In the genomic region with DNA sequence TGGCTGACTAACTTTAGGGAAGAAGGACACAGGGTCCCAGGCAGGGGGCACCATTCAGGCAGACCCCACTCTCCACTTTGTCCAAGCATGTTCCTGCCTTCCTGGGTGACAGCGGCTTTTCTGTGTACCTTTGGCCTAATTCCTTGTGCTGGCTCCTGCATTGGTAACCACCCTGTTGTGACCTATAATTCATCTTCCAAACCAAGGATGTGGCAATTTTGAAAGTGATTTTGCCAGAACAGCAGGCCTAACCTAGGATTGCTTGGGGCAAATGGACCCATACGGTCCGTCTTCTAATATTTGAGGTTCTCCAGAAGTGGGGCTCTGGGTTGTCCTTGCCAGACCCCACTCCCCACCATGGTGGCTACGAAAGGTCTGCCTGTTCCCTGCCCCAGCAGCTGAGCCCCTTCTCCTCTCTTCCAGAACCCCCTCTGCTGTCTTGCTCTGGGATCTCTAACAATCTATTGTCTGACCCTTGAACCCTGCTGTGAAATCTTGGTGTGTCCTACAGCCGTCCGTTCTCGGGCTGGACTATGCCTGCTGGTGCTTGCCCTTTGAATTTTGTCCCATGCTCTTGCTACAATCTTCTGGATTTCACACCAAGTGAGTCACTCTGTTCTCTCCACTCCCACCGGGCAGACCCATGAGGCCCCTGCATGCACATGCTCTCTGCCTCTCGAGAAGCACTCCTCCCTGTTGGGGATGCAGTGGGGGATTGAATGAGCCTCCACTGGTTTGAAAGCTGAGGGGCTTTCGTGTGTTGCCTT, we compare ENCODE assay signal across 24 cellular contexts.
DNase-seq lines count a peak whose midpoint lies in the region; ATAC-seq and TF ChIP-seq lines count a peak whose summit lies in the region.
"Had no signal": no experiment of that assay in that cellular context is flagged by ENCODE, and none has a peak within 500 bp of the region (broad histone marks: within the 10 kb centered on the region; RNA-seq: fewer than 3 reads in every experiment).

No MANE protein-coding gene starts in this region.

- TF ChIP-seq POLR2A in suprapubic skin (IDR thresholded peaks at IDR 0.05) = no peak

- TF ChIP-seq EP300 in suprapubic skin (IDR thresholded peaks at IDR 0.05) = no peak

- H3K4me1 ChIP-seq in adipocyte (ENCODE audit: control insufficient read depth, insufficient read depth, low read length) (peaks cover 34% of the 10 kb centered on the region), liver (ENCODE audit: control insufficient read depth in 4 of 4, insufficient read depth in 4 of 4, low read length in 3 of 4) (peaks cover 0 to 35% (median 25%) of the 10 kb centered on the region in 4 donors), suprapubic skin (peaks cover 33% of the 10 kb centered on the region), upper lobe of right lung (no peaks in the 10 kb centered on the region)
- H3K4me1 ChIP-seq: SJCRH30 had no signal

- no peak overlapping the region for H3K27ac Mint-ChIP-seq in activated naive CD4-positive, alpha-beta T cell treated with anti-CD3 and anti-CD28 coated beads, Interleukin-2, amount 50 U/mL, for 72 hours
- H3K27ac Mint-ChIP-seq: activated naive CD4-positive, alpha-beta T cell treated with anti-CD3 and anti-CD28 coated beads, Interleukin-2, amount 10 ng/mL, durations not matched to agents 7 days and 5 days; activated T-cell treated with anti-CD3 and anti-CD28 coated beads, Interleukin-2, amount 50 U/mL, for 24 hours; IgD-negative memory B cell; nephron; stimulated activated memory B cell treated with anti-CD40 and anti-IgM and Interleukin-4, amounts not matched to agents 10 μg/mL and 1 μg/mL and 100 μg/mL, for 72 hours had no signal

- no peak for ATAC-seq in activated naive CD4-positive, alpha-beta T cell treated with anti-CD3 and anti-CD28 coated beads, Interleukin-2, amount 50 U/mL, for 72 hours
- no peak for ATAC-seq in upper lobe of right lung
- no peak for ATAC-seq in GM21515 (IDR thresholded peaks at IDR 0.05; ENCODE audit: unreplicated experiment)
- ATAC-seq: GM12878; stimulated activated memory B cell treated with anti-CD40 and anti-IgM and Interleukin-4, amounts not matched to agents 10 μg/mL and 1 μg/mL and 100 μg/mL, for 72 hours had no signal

- H3K36me3 Mint-ChIP-seq in activated naive CD4-positive, alpha-beta T cell treated with anti-CD3 and anti-CD28 coated beads, Interleukin-2, amount 50 U/mL, for 72 hours = no peaks in the 10 kb centered on the region
- H3K36me3 Mint-ChIP-seq: activated naive CD4-positive, alpha-beta T cell treated with anti-CD3 and anti-CD28 coated beads, Interleukin-2, amount 10 ng/mL, durations not matched to agents 7 days and 5 days; IgD-negative memory B cell; stimulated activated memory B cell treated with anti-CD40 and anti-IgM and Interleukin-4, amounts not matched to agents 10 μg/mL and 1 μg/mL and 100 μg/mL, for 72 hours had no signal

- H3K27me3 ChIP-seq in adipocyte (replicated peaks; ENCODE audit: control insufficient read depth, insufficient read depth, low read length) = no peaks in the 10 kb centered on the region
- H3K27me3 ChIP-seq in liver (ENCODE audit: control insufficient read depth in 4 of 4, insufficient read depth in 4 of 4, low read length in 3 of 4) = no peaks in the 10 kb centered on the region
- no peaks in the 10 kb centered on the region for H3K27me3 ChIP-seq in suprapubic skin
- no peaks in the 10 kb centered on the region for H3K27me3 ChIP-seq in upper lobe of right lung
- H3K27me3 ChIP-seq: SJCRH30, transverse colon had no signal

- H3K4me3 ChIP-seq in adipocyte (ENCODE audit: low read length) (peak overlapping the region; percentile 17), liver (ENCODE audit: low read depth in 1 of 3, low read length in 3 of 3) (no peak overlapping the region), suprapubic skin (no peak overlapping the region), upper lobe of right lung (no peak overlapping the region)
- H3K4me3 ChIP-seq: GM12878, SJCRH30, skin epidermis, transverse colon had no signal

- intact Hi-C loops in upper lobe of right lung (cut with DNase I) = no loop called here

- H3K36me3 ChIP-seq in adipocyte (ENCODE audit: control insufficient read depth, insufficient read depth, low read length, severe bottlenecking) (no peaks in the 10 kb centered on the region), liver (ENCODE audit: control insufficient read depth in 4 of 4, insufficient read depth in 3 of 4, low read depth in 1 of 4, low read length in 3 of 4) (no peaks in the 10 kb centered on the region), suprapubic skin (no peaks in the 10 kb centered on the region), upper lobe of right lung (no peaks in the 10 kb centered on the region)
- H3K36me3 ChIP-seq: SJCRH30, transverse colon had no signal

- no peaks in the 10 kb centered on the region for H3K9me3 ChIP-seq in adipocyte (ENCODE audit: control insufficient read depth, low read length)
- H3K9me3 ChIP-seq in liver (ENCODE audit: control insufficient read depth in 4 of 4, low read length in 3 of 4) = no peaks in the 10 kb centered on the region
- no peaks in the 10 kb centered on the region for H3K9me3 ChIP-seq in suprapubic skin
- H3K9me3 ChIP-seq in upper lobe of right lung = no peaks in the 10 kb centered on the region
- H3K9me3 ChIP-seq: SJCRH30, transverse colon had no signal

- 59% methylated on average over 10 of the region's 10 CpGs for WGBS in liver
- WGBS in suprapubic skin = 63% methylated on average over 10 of the region's 10 CpGs

- TF ChIP-seq CTCF in liver (IDR thresholded peaks at IDR 0.05; ENCODE audit: low read depth, low read length, missing input control) = no peak
- no peak for TF ChIP-seq CTCF in suprapubic skin (IDR thresholded peaks at IDR 0.05)
- no peak for TF ChIP-seq CTCF in upper lobe of right lung (IDR thresholded peaks at IDR 0.05)

- H3K9ac ChIP-seq in adipocyte (ENCODE audit: low read length) (peak overlapping the region; percentile 12), liver (ENCODE audit: low read depth in 1 of 2, low read length in 2 of 2) (no peak overlapping the region)

- H3K27ac ChIP-seq in liver (ENCODE audit: low read depth in 1 of 2, low read length in 2 of 2) (peak overlapping the region; percentile 74 to 87), suprapubic skin (peak overlapping the region; percentile 59), upper lobe of right lung (no peak overlapping the region)
- H3K27ac ChIP-seq: SJCRH30, transverse colon had no signal

- DNase-seq in adipocyte (ENCODE audit: low read depth) = no peak
- peak; percentile 35 for DNase-seq in fibroblast of peridontal ligament (ENCODE audit: extremely low read depth)
- DNase-seq in suprapubic skin (ENCODE audit: low spot score in 2 of 2) = no peak
- no peak for DNase-seq in activated naive CD4-positive, alpha-beta T cell treated with anti-CD3 and anti-CD28 coated beads, Interleukin-2, amount 50 U/mL, for 72 hours (ENCODE audit: low spot score in 2 of 2)
- DNase-seq in upper lobe of right lung = no peak
- DNase-seq in GDM1 (lab: John Stamatoyannopoulos, UW) = no peak
- DNase-seq: activated CD8-positive, alpha-beta memory T cell treated with anti-CD3 and anti-CD28 coated beads for 24 hours; activated naive CD4-positive, alpha-beta T cell treated with anti-CD3 and anti-CD28 coated beads, Interleukin-2, amount 10 ng/mL, durations not matched to agents 7 days and 5 days; activated T-cell treated with anti-CD3 and anti-CD28 coated beads, Interleukin-2, amount 50 U/mL, for 24 hours; DMS53; head of caudate nucleus; NCI-H1417; NCI-H2107; NCI-H510A; SJCRH30; stimulated activated CD4-positive, alpha-beta T cell treated with anti-CD3 and anti-CD28 coated beads, Interleukin-2, amount 100 ng/mL, for 24 hours; transverse colon had no signal

- no peaks in the 10 kb centered on the region for H3K9me3 Mint-ChIP-seq in activated naive CD4-positive, alpha-beta T cell treated with anti-CD3 and anti-CD28 coated beads, Interleukin-2, amount 50 U/mL, for 72 hours
- H3K9me3 Mint-ChIP-seq: activated naive CD4-positive, alpha-beta T cell treated with anti-CD3 and anti-CD28 coated beads, Interleukin-2, amount 10 ng/mL, durations not matched to agents 7 days and 5 days; activated T-cell treated with anti-CD3 and anti-CD28 coated beads, Interleukin-2, amount 50 U/mL, for 24 hours; nephron; stimulated activated memory B cell treated with anti-CD40 and anti-IgM and Interleukin-4, amounts not matched to agents 10 μg/mL and 1 μg/mL and 100 μg/mL, for 72 hours had no signal

- no peak for TF ChIP-seq RAD21 in liver (IDR thresholded peaks at IDR 0.05)

TF ChIP-seq in liver, 16 proteins besides CTCF, POLR2A, EP300 and RAD21:
- TF ChIP-seq FOXA1 (IDR thresholded peaks at IDR 0.05) = no peak
- TF ChIP-seq HNF4G (IDR thresholded peaks at IDR 0.05) = peak; percentile 77
- TF ChIP-seq HNF4A (conservative IDR thresholded peaks at IDR 0.05) = peak; percentile 77 to 95
- peak; percentile 33 to 77 for TF ChIP-seq JUND (IDR thresholded peaks at IDR 0.05)
- peak; percentile 62 for TF ChIP-seq SP1 (IDR thresholded peaks at IDR 0.05)
- no peak for TF ChIP-seq NR2F2 (IDR thresholded peaks at IDR 0.05)
- TF ChIP-seq RXRA (IDR thresholded peaks at IDR 0.05) = peak; percentile 10 to 24
- TF ChIP-seq TAF1 (conservative IDR thresholded peaks at IDR 0.05) = no peak
- no peak for TF ChIP-seq GABPA (IDR thresholded peaks at IDR 0.05 in 1 of 2, conservative IDR thresholded peaks at IDR 0.05 in 1 of 2)
